ENCODE assay signal across 29 cellular contexts in genomic region chr7:19113001-19113349, GRCh38. TPM values are rescaled to one million over a fixed set of nuclear protein-coding genes. Genes with fewer than 3 reads are reported as not detected.
DNase-seq lines count a peak whose midpoint lies in the region; ATAC-seq and TF ChIP-seq lines count a peak whose summit lies in the region.
"Had no signal": no experiment of that assay in that cellular context is flagged by ENCODE, and none has a peak within 500 bp of the region (broad histone marks: within the 10 kb centered on the region; RNA-seq: fewer than 3 reads in every experiment).

No MANE protein-coding gene starts in this region.

- H4K20me1 ChIP-seq in SK-N-SH (ENCODE audit: insufficient read depth): peaks cover 30% of the 10 kb centered on the region

- H3K4me3 ChIP-seq in SK-N-SH (ENCODE audit: low read depth in 2 of 2, low read length in 1 of 2) (peak overlapping the region; percentile 92 to 100), astrocyte of the spinal cord (ENCODE audit: low read depth, low read length) (peak overlapping the region; percentile 25), iPS-20b (ENCODE audit: low read length) (peak overlapping the region; percentile 27; the same call in 1 of the 2 replicates), thoracic aorta (peak overlapping the region; percentile 73)

- peaks cover 50% of the 10 kb centered on the region for H3F3A ChIP-seq in SK-N-SH (replicated peaks; ENCODE audit: insufficient read depth)

- POLR2A ChIA-PET in SK-N-SH (lab: Yijun Ruan, JAX): interaction anchor here (0.6 to 1.8 kb wide), 7 partner anchors 13 to 414 kb away, joined by 3 to 6 read pairs (median 3); no protein-coding TSS in a partner anchor

- CTCF ChIA-PET in SK-N-SH (lab: Yijun Ruan, JAX): interaction anchor here (1.1 to 2.9 kb wide), 11 partner anchors 10 to 522 kb away, joined by 3 to 14 read pairs (median 8); no protein-coding TSS in a partner anchor

- H3K79me2 ChIP-seq in SK-N-SH (ENCODE audit: insufficient read depth): peaks cover 89% of the 10 kb centered on the region

- DNase-seq in SK-N-SH (no peak), astrocyte of the spinal cord (ENCODE audit: low read depth, low spot score) (no peak), thoracic aorta (ENCODE audit: low spot score) (no peak), DMS153 treated with DMSO at 0.1 percent for 48 hours (lab: John Stamatoyannopoulos, UW; ENCODE audit: unreplicated experiment) (no peak), foreskin keratinocyte (no peak), NOMO-1 treated with dmso at 0.1 percent for 144 hours (lab: John Stamatoyannopoulos, UW; ENCODE audit: unreplicated experiment) (no peak)
- DNase-seq: activated CD4-positive, alpha-beta T cell treated with anti-CD3 and anti-CD28 coated beads, Interleukin-2, amount 50 U/mL, for 4 hours; activated gamma-delta T cell; effector CD8-positive, alpha-beta T cell; head of caudate nucleus; immature natural killer cell; left ventricle myocardium superior; NCI-H1694; NCI-H774; PC-3; SIG-M5; stimulated activated CD8-positive, alpha-beta memory T cell treated with anti-CD3 and anti-CD28 coated beads, Interleukin-4, amount 100 ng/mL, for 48 hours; T-helper 2 cell; WERI-Rb-1 had no signal

- H3K27me3 ChIP-seq in SK-N-SH (ENCODE audit: insufficient read depth) (no peaks in the 10 kb centered on the region), iPS-20b (ENCODE audit: insufficient read depth, low read length) (peaks cover 98% of the 10 kb centered on the region), thoracic aorta (replicated peaks; ENCODE audit: insufficient read depth) (no peaks in the 10 kb centered on the region), foreskin keratinocyte (peaks cover 98% of the 10 kb centered on the region)

- ATAC-seq in SK-N-SH treated with all-trans-retinoic acid at 6 μM for 48 hours: no peak
- no peak for ATAC-seq in thoracic aorta (ENCODE audit: insufficient number of reproducible peaks, low FRiP score, low read depth)
- ATAC-seq in foreskin keratinocyte: no peak
- ATAC-seq: left ventricle myocardium superior, PC-3 had no signal

- in situ Hi-C loops in astrocyte of the spinal cord (cut with HindIII; ENCODE audit: low sequenced_read_pairs): no loop called here

- H3K9ac ChIP-seq in SK-N-SH (peak overlapping the region; percentile 95), iPS-20b (ENCODE audit: low read depth, low read length) (no peak overlapping the region)
- H3K9ac ChIP-seq: BLaER1 treated with 17β-estradiol and CSF1 and Interleukin-3, amounts not matched to agents 10 nM and 100 nM had no signal

- H3K9me2 ChIP-seq in SK-N-SH: no peaks in the 10 kb centered on the region

- TF ChIP-seq CTCF in SK-N-SH (IDR thresholded peaks at IDR 0.05): no peak
- TF ChIP-seq CTCF in astrocyte of the spinal cord (IDR thresholded peaks at IDR 0.05; ENCODE audit: low read depth, low read length): no peak
- TF ChIP-seq CTCF in thoracic aorta (IDR thresholded peaks at IDR 0.05): no peak
- TF ChIP-seq CTCF in foreskin keratinocyte (conservative IDR thresholded peaks at IDR 0.05): no peak

- peak overlapping the region; percentile 88 for H3K4me2 ChIP-seq in SK-N-SH

- H3K4me1 ChIP-seq in SK-N-SH (ENCODE audit: control insufficient read depth in 1 of 2, insufficient read depth in 2 of 2, low read depth in 1 of 2, low read length in 1 of 2) (peaks cover 17 to 29% of the 10 kb centered on the region in 2 experiments; a peak in 2 of 4 replicates), iPS-20b (ENCODE audit: insufficient read depth, low read length) (peaks cover 25% of the 10 kb centered on the region), thoracic aorta (ENCODE audit: control insufficient read depth in 1 of 2, low read depth in 2 of 2) (peaks cover 14 to 37% of the 10 kb centered on the region in 2 donors), foreskin keratinocyte (peaks cover 5% of the 10 kb centered on the region)

- H3K36me3 ChIP-seq in SK-N-SH (replicated peaks in 1 of 2; ENCODE audit: control insufficient read depth in 1 of 2, insufficient read depth in 2 of 2, low read length in 1 of 2): peaks cover 50 to 72% of the 10 kb centered on the region in 2 experiments
- H3K36me3 ChIP-seq in iPS-20b (ENCODE audit: insufficient read depth, low read depth, low read length): no peaks in the 10 kb centered on the region
- H3K36me3 ChIP-seq in thoracic aorta: no peaks in the 10 kb centered on the region
- H3K36me3 ChIP-seq: BLaER1 treated with 17β-estradiol and CSF1 and Interleukin-3, amounts not matched to agents 10 nM and 100 nM; neutrophil; WERI-Rb-1 had no signal

- TF ChIP-seq EP300 in SK-N-SH (IDR thresholded peaks at IDR 0.05; ENCODE audit: borderline replicate concordance in 1 of 2, low read depth in 1 of 2, low read length in 1 of 2): no peak

- WGBS in SK-N-SH (ENCODE audit: low lambda C conversion rate): 13% methylated on average over 4 of the region's 4 CpGs

- H3K27ac ChIP-seq in SK-N-SH (ENCODE audit: low read depth in 2 of 2, low read length in 1 of 2): peak overlapping the region; percentile 96 to 100
- H3K27ac ChIP-seq in iPS-20b (ENCODE audit: low read length): no peak overlapping the region
- H3K27ac ChIP-seq in thoracic aorta: peak overlapping the region; percentile 48 to 59
- no peak overlapping the region for H3K27ac ChIP-seq in foreskin keratinocyte
- H3K27ac ChIP-seq: 22Rv1; BLaER1 treated with 17β-estradiol and CSF1 and Interleukin-3, amounts not matched to agents 10 nM and 100 nM; HL-60; neutrophil; WERI-Rb-1 had no signal

- H2AFZ ChIP-seq in SK-N-SH (ENCODE audit: low read depth): no peak overlapping the region

- no peak for TF ChIP-seq RAD21 in SK-N-SH (IDR thresholded peaks at IDR 0.05; ENCODE audit: low read length)

- H3K9me3 ChIP-seq in SK-N-SH (no peaks in the 10 kb centered on the region), iPS-20b (ENCODE audit: insufficient read depth, low read depth, low read length) (no peaks in the 10 kb centered on the region; the same call in 1 of the 2 replicates), thoracic aorta (no peaks in the 10 kb centered on the region)
- H3K9me3 ChIP-seq: neutrophil had no signal

TF ChIP-seq in SK-N-SH, 30 proteins besides CTCF, POLR2A, EP300 and RAD21 (continues in another document):
- no peak for TF ChIP-seq GABPA (IDR thresholded peaks at IDR 0.05; ENCODE audit: low read depth)
- TF ChIP-seq MAX (IDR thresholded peaks at IDR 0.05; ENCODE audit: low read depth): no peak
- no peak for TF ChIP-seq SIN3A (IDR thresholded peaks at IDR 0.05; ENCODE audit: borderline replicate concordance, low read depth, low read length)

TF ChIP-seq in SK-N-SH treated with all-trans-retinoic acid at 6 μM for 48 hours, 23 proteins besides CTCF, POLR2A, EP300 and RAD21 (continues in another document):
- no peak for TF ChIP-seq CSDC2 (CRISPR knock-in tag; IDR thresholded peaks at IDR 0.05)
- TF ChIP-seq ZNF70 (CRISPR knock-in tag; IDR thresholded peaks at IDR 0.05): no peak
- no peak for TF ChIP-seq TOX (CRISPR knock-in tag; IDR thresholded peaks at IDR 0.05; ENCODE audit: borderline replicate concordance)
- no peak for TF ChIP-seq PPARA (CRISPR knock-in tag; IDR thresholded peaks at IDR 0.05; ENCODE audit: borderline replicate concordance)
- no peak for TF ChIP-seq SNAI2 (CRISPR knock-in tag; IDR thresholded peaks at IDR 0.05)
- TF ChIP-seq ISL1 (CRISPR knock-in tag; IDR thresholded peaks at IDR 0.05): no peak
- TF ChIP-seq CSRNP3 (CRISPR knock-in tag; IDR thresholded peaks at IDR 0.05): no peak
- TF ChIP-seq ARNTL (CRISPR knock-in tag; IDR thresholded peaks at IDR 0.05; ENCODE audit: borderline replicate concordance, low read depth): no peak
- TF ChIP-seq ZNF8 (CRISPR knock-in tag; IDR thresholded peaks at IDR 0.05): no peak
- no peak for TF ChIP-seq OSR1 (CRISPR knock-in tag; IDR thresholded peaks at IDR 0.05)
- no peak for TF ChIP-seq TCF4 (CRISPR knock-in tag; IDR thresholded peaks at IDR 0.05; ENCODE audit: borderline replicate concordance)
- TF ChIP-seq ZC3H10 (CRISPR knock-in tag; IDR thresholded peaks at IDR 0.05): no peak
- no peak for TF ChIP-seq CREB5 (CRISPR knock-in tag; IDR thresholded peaks at IDR 0.05; ENCODE audit: low read depth)
- TF ChIP-seq BACH2 (CRISPR knock-in tag; IDR thresholded peaks at IDR 0.05; ENCODE audit: borderline replicate concordance): no peak
- no peak for TF ChIP-seq ESRRG (CRISPR knock-in tag; IDR thresholded peaks at IDR 0.05)

RNA-seq across cellular contexts. Expression of gene TWIST1, which starts 4.5 kb away (rescaled TPM):
- polyA plus RNA-seq in SK-N-SH (2012; rRNA removed): 162 and 170 TPM in 2 replicates
- polyA plus RNA-seq in SK-N-SH (2012; cell fraction: cytosol; rRNA removed): 95.7 and 147 TPM in 2 replicates
- 208 and 254 TPM in 2 replicates for polyA plus RNA-seq in SK-N-SH (2012; cell fraction: nucleus; rRNA removed)
- total RNA-seq in thoracic aorta: 10 to 100 TPM; 14.2 to 26.0 TPM
- 0.28 and 0.31 TPM in 2 replicates for total RNA-seq in foreskin keratinocyte
- polyA plus RNA-seq in foreskin keratinocyte: 0.06 and 0.31 TPM in 2 replicates
- polyA plus RNA-seq: immature natural killer cell had no signal

RNA-seq across cellular contexts. Expression of gene FERD3L, which starts 32.2 kb away (rescaled TPM):
- polyA plus RNA-seq in SK-N-SH (2012; rRNA removed) (not detected in 2 replicates), foreskin keratinocyte (not detected in 2 replicates)
- polyA plus RNA-seq in SK-N-SH (2012; cell fraction: cytosol; rRNA removed): not detected in 2 replicates
- not detected in 2 replicates for polyA plus RNA-seq in SK-N-SH (2012; cell fraction: nucleus; rRNA removed)
- total RNA-seq in thoracic aorta (not detected), foreskin keratinocyte (not detected in 2 replicates)
- total RNA-seq: G401, left ventricle myocardium superior, mucosa of gallbladder, PC-3, urinary bladder had no signal
- polyA plus RNA-seq: esophagus, immature natural killer cell had no signal

Comparison
In these comparisons a context has a peak if more than half of its experiments do, and no peak if none do; other contexts are left out.
1. H3K27ac ChIP-seq: peak in SK-N-SH (2 of 2) and thoracic aorta (2 of 2); none in iPS-20b (single experiment) and foreskin keratinocyte (single experiment).
2. H3K4me3 ChIP-seq: peak in every context shown above with its lines; median percentile 96 in SK-N-SH; 73 in thoracic aorta; 27 in iPS-20b; 25 in astrocyte of the spinal cord.
3. RNA of gene TWIST1, which starts 4.5 kb away (total RNA-seq): 14.2 to 26.0 TPM in thoracic aorta; 0.28 to 0.31 TPM in foreskin keratinocyte; every median in the first group is over 10 times any median in the second.